In genomic region chr2:15646661-15647060, GRCh38 we compare ENCODE assay signal across 9 cellular contexts.
"Had no signal": no experiment of that assay in that cellular context is flagged by ENCODE, and none has a peak within 500 bp of the region (broad histone marks: within the 10 kb centered on the region; RNA-seq: fewer than 3 reads in every experiment).

No MANE protein-coding gene starts in this region.

- H3K9ac ChIP-seq: GM23248, KMS-11 had no signal

- H3K4me2 ChIP-seq: KMS-11 had no signal

- H3K27ac ChIP-seq: GM23248, HL-60, KMS-11 had no signal

- H3K9me3 Mint-ChIP-seq: HFFc6 had no signal

- H3K36me3 ChIP-seq: HAP-1 had no signal

- H3K9me3 ChIP-seq: HAP-1 had no signal

- H3K4me3 ChIP-seq: GM23248, HAP-1 had no signal

- H3K4me3 Mint-ChIP-seq: HFFc6 had no signal

- H3K4me1 ChIP-seq: HAP-1 had no signal

- H2AFZ ChIP-seq: GM23248 had no signal

- DNase-seq: GM23248, GOT3, H7, HFFc6, IMR-90, KBM-7 had no signal

- H3K27ac Mint-ChIP-seq: HFFc6 had no signal
